ENCODE assay signal across 8 cellular contexts in the genomic region with DNA sequence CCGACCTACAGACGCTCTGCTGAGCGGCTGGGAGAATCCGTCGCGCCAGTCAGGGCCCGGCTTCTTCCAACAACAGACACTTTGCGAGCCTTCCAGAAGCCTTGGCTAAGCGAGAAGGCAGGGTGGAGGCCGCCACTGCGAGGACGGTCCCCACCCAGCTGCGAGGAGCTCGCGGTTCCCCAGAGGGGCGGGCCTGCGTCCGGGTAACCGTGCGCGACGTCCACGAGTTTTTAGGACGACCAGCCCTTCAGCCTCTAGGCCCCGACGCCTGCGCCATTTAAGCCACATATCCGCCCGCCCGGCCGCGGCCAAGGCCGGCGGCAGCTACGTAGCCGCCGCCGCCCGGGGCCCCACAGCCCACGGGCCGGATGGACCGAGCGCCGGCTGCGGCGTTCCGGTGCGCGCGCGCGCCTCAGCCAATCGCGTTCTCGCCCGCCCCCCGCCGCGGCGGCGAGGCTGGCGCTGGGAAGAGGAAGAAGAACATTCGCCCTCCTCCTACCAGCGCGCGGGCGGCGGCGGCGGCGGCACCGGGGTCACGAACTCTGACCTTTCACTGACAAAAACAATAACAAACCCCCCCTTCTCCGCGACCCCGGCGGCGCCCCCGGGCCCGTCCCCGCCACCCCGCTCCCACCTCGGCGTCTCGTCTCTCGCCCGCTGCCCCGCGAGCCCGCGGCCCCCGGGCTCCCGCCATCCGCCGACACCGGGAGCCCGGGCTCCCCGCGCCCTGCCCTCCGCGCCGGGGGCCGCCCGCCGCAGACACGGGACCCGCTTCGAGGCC. TPM values are rescaled to one million over a fixed set of nuclear protein-coding genes. Genes with fewer than 3 reads are reported as not detected.
DNase-seq lines count a peak whose midpoint lies in the region; ATAC-seq lines count a peak whose summit lies in the region.

A gene (plus strand): TSS at position 479 of the 781 bp plus-strand sequence. CDS start 56,332 bp downstream, outside the sequence.

- H3K27ac ChIP-seq in caudate nucleus (ENCODE audit: low read depth, low read length): peak within 1 kb of the TSS; percentile 100

- DNase-seq in A172 (ENCODE audit: low spot score): peak; percentile 50
- DNase-seq in NCI-H226: peak; percentile 84
- peak; percentile 73 to 84 (median 80) for DNase-seq in activated CD4-positive, CD25-positive, alpha-beta regulatory T cell (lab: John Stamatoyannopoulos, UW)
- peak in 59 of 61 donors; percentile 20 to 88 (median 73) for DNase-seq in caudate nucleus (lab: John Stamatoyannopoulos, UW)
- DNase-seq in islet precursor cell: peak; percentile 88
- DNase-seq in stimulated activated CD4-positive, alpha-beta T cell treated with anti-CD3 and anti-CD28 coated beads, Interleukin-12 subunit alpha, Interleukin-12 subunit beta, amount 100 ng/mL, for 4 hours: peak; percentile 84

- ATAC-seq in GM18867 (IDR thresholded peaks at IDR 0.05; ENCODE audit: unreplicated experiment) (peak; percentile 57), HG03095 (IDR thresholded peaks at IDR 0.05; ENCODE audit: unreplicated experiment) (peak; percentile 58)

RNA-seq across cellular contexts. Expression of the gene that starts here (rescaled TPM):
- total RNA-seq in A172 (2014; rRNA removed; shearing (Covaris generic)): 20.3 and 24.4 TPM in 2 replicates

Comparison
In these comparisons a context has a peak if more than half of its experiments do, and no peak if none do; other contexts are left out.
1. Peak in every context shown above with its lines: DNase-seq, ATAC-seq and H3K27ac ChIP-seq.